Comparison of ENCODE assay signal across 8 cellular contexts in genomic region chr5:36241636-36242533, GRCh38. TPM values are rescaled to one million over a fixed set of nuclear protein-coding genes. Genes with fewer than 3 reads are reported as not detected.
A peak's percentile ranks its signal among the peaks of the same experiment; 100 is the strongest.
DNase-seq lines count a peak whose midpoint lies in the region; ATAC-seq, FAIRE-seq and TF ChIP-seq lines count a peak whose summit lies in the region.

A gene with protein sequence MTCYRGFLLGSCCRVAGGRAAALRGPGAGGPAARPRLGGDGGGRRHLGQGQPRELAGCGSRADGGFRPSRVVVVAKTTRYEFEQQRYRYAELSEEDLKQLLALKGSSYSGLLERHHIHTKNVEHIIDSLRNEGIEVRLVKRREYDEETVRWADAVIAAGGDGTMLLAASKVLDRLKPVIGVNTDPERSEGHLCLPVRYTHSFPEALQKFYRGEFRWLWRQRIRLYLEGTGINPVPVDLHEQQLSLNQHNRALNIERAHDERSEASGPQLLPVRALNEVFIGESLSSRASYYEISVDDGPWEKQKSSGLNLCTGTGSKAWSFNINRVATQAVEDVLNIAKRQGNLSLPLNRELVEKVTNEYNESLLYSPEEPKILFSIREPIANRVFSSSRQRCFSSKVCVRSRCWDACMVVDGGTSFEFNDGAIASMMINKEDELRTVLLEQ (minus strand): TSS chr5:36241925. CDS start chr5:36241798, 127 bp downstream.

- H3K4me3 Mint-ChIP-seq in activated T-helper 2 cell treated with anti-CD3 and anti-CD28 coated beads, Interferon-gamma antibody, Interleukin-2, Interleukin-4, amounts not matched to agents 10 μg/mL and 5 μg/mL and 100 μg/mL, durations not matched to agents 14 hours and 24 hours and 36 hours (ENCODE audit: low read depth), result peak within 1 kb of the TSS; percentile 82
- H3K4me3 Mint-ChIP-seq in naive thymus-derived CD8-positive, alpha-beta T cell, result peak within 1 kb of the TSS; percentile 85 to 95 (median 93)

- intact Hi-C loops in activated T-helper 2 cell treated with anti-CD3 and anti-CD28 coated beads, Interferon-gamma antibody, Interleukin-2, Interleukin-4, amounts not matched to agents 10 μg/mL and 5 μg/mL and 100 μg/mL, durations not matched to agents 14 hours and 24 hours and 36 hours (cut with micrococcal nuclease), result loop anchor here (1.0 to 10.0 kb wide), 4 partner anchors 91 to 634 kb away; partner anchors contain the start of genes LMBRD2 and NIPBL

- no peaks in the 10 kb centered on the region for H3K9me3 Mint-ChIP-seq in activated T-helper 2 cell treated with anti-CD3 and anti-CD28 coated beads, Interferon-gamma antibody, Interleukin-2, Interleukin-4, amounts not matched to agents 10 μg/mL and 5 μg/mL and 100 μg/mL, durations not matched to agents 14 hours and 24 hours and 36 hours
- H3K9me3 Mint-ChIP-seq in naive thymus-derived CD8-positive, alpha-beta T cell, result no peaks in the 10 kb centered on the region

- no peaks in the 10 kb centered on the region for H3K36me3 Mint-ChIP-seq in activated T-helper 2 cell treated with anti-CD3 and anti-CD28 coated beads, Interferon-gamma antibody, Interleukin-2, Interleukin-4, amounts not matched to agents 10 μg/mL and 5 μg/mL and 100 μg/mL, durations not matched to agents 14 hours and 24 hours and 36 hours (ENCODE audit: low read depth)
- no peaks in the 10 kb centered on the region for H3K36me3 Mint-ChIP-seq in naive thymus-derived CD8-positive, alpha-beta T cell

- H3K9me3 ChIP-seq in ES-I3 (ENCODE audit: control insufficient read depth, insufficient read depth, low read length), result no peaks in the 10 kb centered on the region
- no peaks in the 10 kb centered on the region for H3K9me3 ChIP-seq in RWPE2 (ENCODE audit: severe bottlenecking)

- H3K36me3 ChIP-seq in ES-I3 (ENCODE audit: insufficient read depth, low read length) (no peaks in the 10 kb centered on the region), RWPE2 (ENCODE audit: low read depth) (no peaks in the 10 kb centered on the region)

- peak within 1 kb of the TSS; percentile 95 for H3K9ac ChIP-seq in ES-I3 (ENCODE audit: low read depth, low read length)

- peaks cover 12% of the 10 kb centered on the region for H3K27me3 Mint-ChIP-seq in activated T-helper 2 cell treated with anti-CD3 and anti-CD28 coated beads, Interferon-gamma antibody, Interleukin-2, Interleukin-4, amounts not matched to agents 10 μg/mL and 5 μg/mL and 100 μg/mL, durations not matched to agents 14 hours and 24 hours and 36 hours (ENCODE audit: low read depth)
- H3K27me3 Mint-ChIP-seq in naive thymus-derived CD8-positive, alpha-beta T cell, result no peaks in the 10 kb centered on the region

- H3K4me3 ChIP-seq in RWPE2 (ENCODE audit: severe bottlenecking) (peak within 1 kb of the TSS; percentile 51), fibroblast of mammary gland (ENCODE audit: control insufficient read depth, low read depth, low read length) (peak within 1 kb of the TSS; percentile 71)

- peak; percentile 96 for TF ChIP-seq POLR2A in H54 (IDR thresholded peaks at IDR 0.05; ENCODE audit: low read depth, low read length)

- H3K4me1 Mint-ChIP-seq in activated T-helper 2 cell treated with anti-CD3 and anti-CD28 coated beads, Interferon-gamma antibody, Interleukin-2, Interleukin-4, amounts not matched to agents 10 μg/mL and 5 μg/mL and 100 μg/mL, durations not matched to agents 14 hours and 24 hours and 36 hours (ENCODE audit: low read depth), result peaks cover 28% of the 10 kb centered on the region
- H3K4me1 Mint-ChIP-seq in naive thymus-derived CD8-positive, alpha-beta T cell, result peaks cover 24 to 55% (median 46%) of the 10 kb centered on the region in 4 donors

- ATAC-seq in RWPE2 (ENCODE audit: low read depth), result peak; percentile 83
- ATAC-seq in naive thymus-derived CD8-positive, alpha-beta T cell, result peak; percentile 84 to 87

- TF ChIP-seq CTCF in RWPE2 (IDR thresholded peaks at IDR 0.05; ENCODE audit: poor library complexity, severe bottlenecking), result peak; percentile 87
- peak; percentile 60 for TF ChIP-seq CTCF in fibroblast of mammary gland (conservative IDR thresholded peaks at IDR 0.05; ENCODE audit: control insufficient read depth, insufficient read depth, low read depth, low read length)

- peak within 1 kb of the TSS; percentile 94 for H3K27ac Mint-ChIP-seq in activated T-helper 2 cell treated with anti-CD3 and anti-CD28 coated beads, Interferon-gamma antibody, Interleukin-2, Interleukin-4, amounts not matched to agents 10 μg/mL and 5 μg/mL and 100 μg/mL, durations not matched to agents 14 hours and 24 hours and 36 hours
- peak within 1 kb of the TSS; percentile 90 to 97 (median 96) for H3K27ac Mint-ChIP-seq in naive thymus-derived CD8-positive, alpha-beta T cell

- peak; percentile 75 for FAIRE-seq in H54 (lab: Jason Lieb, UNC)

- DNase-seq in H54 (ENCODE audit: insufficient read length, low spot score) (peak; percentile 96), LoVo (ENCODE audit: low spot score) (peak; percentile 100), RWPE2 (ENCODE audit: low spot score) (peak; percentile 94), fibroblast of mammary gland (ENCODE audit: low read depth) (peak; percentile 94)
- DNase-seq in activated T-helper 2 cell treated with anti-CD3 and anti-CD28 coated beads, Interferon-gamma antibody, Interleukin-2, Interleukin-4, amounts not matched to agents 10 μg/mL and 5 μg/mL and 100 μg/mL, durations not matched to agents 14 hours and 24 hours and 36 hours (ENCODE audit: low spot score), result peak; percentile 92
- peak; percentile 89 to 97 (median 94) for DNase-seq in naive thymus-derived CD8-positive, alpha-beta T cell
- peak; percentile 91 to 98 (median 94) for DNase-seq in stimulated activated naive CD4-positive, alpha-beta T cell (lab: John Stamatoyannopoulos, UW)

- peak within 1 kb of the TSS; percentile 69 for H3K27ac ChIP-seq in RWPE2 (ENCODE audit: poor library complexity, severe bottlenecking)

- POLR2A ChIA-PET in naive thymus-derived CD8-positive, alpha-beta T cell (lab: Charles Lee), result interaction anchor here (0.6 to 3.2 kb wide), 12 partner anchors 14 to 1326 kb away, joined by 3 to 41 read pairs (median 4); partner anchors contain the start of genes BRIX1, DNAJC21, LMBRD2 and NIPBL

- H3K4me1 ChIP-seq in ES-I3 (ENCODE audit: insufficient read depth, low read length) (peaks cover 3% of the 10 kb centered on the region; the same call in 1 of the 2 replicates), RWPE2 (ENCODE audit: insufficient read depth, poor library complexity, severe bottlenecking) (peaks cover 25% of the 10 kb centered on the region)

- H3K27me3 ChIP-seq in RWPE2 (ENCODE audit: insufficient read depth, poor library complexity, severe bottlenecking), result no peaks in the 10 kb centered on the region

RNA-seq across cellular contexts. Expression of the gene that starts here (rescaled TPM):
- total RNA-seq in activated T-helper 2 cell treated with anti-CD3 and anti-CD28 coated beads, Interferon-gamma antibody, Interleukin-2, Interleukin-4, amounts not matched to agents 10 μg/mL and 5 μg/mL and 100 μg/mL, durations not matched to agents 14 hours and 24 hours and 36 hours, result 17.8 and 19.4 TPM in 2 replicates
- 10 to 100 TPM; 14.6 to 15.7 TPM for total RNA-seq in naive thymus-derived CD8-positive, alpha-beta T cell
- polyA plus RNA-seq in naive thymus-derived CD8-positive, alpha-beta T cell, result 1 to 10 TPM; 4.7 to 9.8 (median 5.4) TPM

Comparison
In these comparisons a context has a peak if more than half of its experiments do, and no peak if none do; other contexts are left out.
1. Peak in every context shown above with its lines: DNase-seq, ATAC-seq, H3K4me3 ChIP-seq and H3K27ac ChIP-seq.